21 cellular contexts compared by ENCODE assay signal in the genomic region with DNA sequence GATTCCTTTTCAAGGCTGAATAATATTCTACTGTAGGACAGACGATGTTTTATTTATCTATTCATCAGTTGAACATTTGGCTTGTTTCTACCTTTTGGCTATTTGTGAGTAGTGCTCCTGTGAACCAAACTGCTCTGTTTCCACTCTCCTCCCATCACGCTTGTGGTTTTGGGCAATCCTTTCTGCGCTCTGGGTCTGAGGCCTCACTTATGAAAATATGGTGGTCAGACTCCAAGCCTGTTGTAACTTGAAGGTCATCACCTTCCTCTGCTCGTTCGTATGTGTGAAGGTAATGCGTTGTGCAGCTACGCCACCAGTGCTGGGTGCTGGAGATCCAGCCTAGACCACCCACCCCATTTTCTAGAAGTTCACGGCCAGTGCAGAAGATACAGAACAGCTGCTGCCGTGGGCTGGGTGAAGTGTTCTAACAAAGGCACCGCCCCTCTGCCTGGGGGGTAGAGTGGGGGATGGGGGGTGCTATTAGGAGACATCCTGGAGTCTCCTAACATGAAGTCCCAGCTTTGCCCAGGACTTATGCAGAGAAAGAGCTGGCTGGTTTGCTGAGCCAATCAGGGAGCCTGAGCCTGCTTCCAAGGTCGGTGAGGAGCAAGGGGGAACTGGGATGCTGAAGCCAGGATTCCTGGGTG. TPM values are rescaled to one million over a fixed set of nuclear protein-coding genes. Genes with fewer than 3 reads are reported as not detected.
"Had no signal": no experiment of that assay in that cellular context is flagged by ENCODE, and none has a peak within 500 bp of the region (broad histone marks: within the 10 kb centered on the region; RNA-seq: fewer than 3 reads in every experiment).

No MANE protein-coding gene starts in this region.

- H3K4me1 ChIP-seq: gastrocnemius medialis, parathyroid adenoma, sigmoid colon, thyroid gland had no signal

- H3K4me3 ChIP-seq: gastrocnemius medialis, heart left ventricle, sigmoid colon, thyroid gland had no signal

- H3K9me3 ChIP-seq: gastrocnemius medialis, heart left ventricle, neutrophil, sigmoid colon, thyroid gland had no signal

- H3K36me3 ChIP-seq: gastrocnemius medialis, heart left ventricle, neutrophil, sigmoid colon, thyroid gland had no signal

- H2AFZ ChIP-seq: parathyroid adenoma had no signal

- H3K27me3 ChIP-seq: gastrocnemius medialis, heart left ventricle, thyroid gland had no signal

- DNase-seq: activated CD4-positive, alpha-beta T cell treated with anti-CD3 and anti-CD28 coated beads for 48 hours; activated gamma-delta T cell; activated T-cell treated with anti-CD3 and anti-CD28 coated beads, Interleukin-2, amount 50 U/mL, for 48 hours; aorta; cerebellar nuclear complex; effector memory CD4-positive, alpha-beta T cell; gastrocnemius medialis; heart left ventricle; mammary epithelial cell; naive B cell; sigmoid colon; stimulated activated CD4-positive, alpha-beta T cell treated with anti-CD3 and anti-CD28 coated beads, Interleukin-1b, Interleukin-23, amount 100 ng/mL, for 48 hours; T-helper 17 cell; thyroid gland had no signal

- FAIRE-seq: TTC549, urothelium cell line had no signal

- H3K27ac ChIP-seq: gastrocnemius medialis, neutrophil, parathyroid adenoma, sigmoid colon, thyroid gland had no signal

- H3K79me2 ChIP-seq: parathyroid adenoma had no signal

- ATAC-seq: activated CD8-positive, alpha-beta T cell treated with anti-CD3 and anti-CD28 coated beads for 36 hours; gastrocnemius medialis; T-helper 17 cell had no signal

- H3K9ac ChIP-seq: parathyroid adenoma had no signal

RNA-seq across cellular contexts. Expression of gene PTPN5, which starts 21.0 kb away (rescaled TPM):
- total RNA-seq: activated CD8-positive, alpha-beta T cell treated with anti-CD3 and anti-CD28 coated beads for 36 hours; fibroblast of lung; mammary epithelial cell; mononuclear cell; T-helper 17 cell had no signal
- polyA plus RNA-seq: aorta, fibroblast of lung, mammary epithelial cell had no signal

RNA-seq across cellular contexts. Expression of gene IGSF22, which starts 44.6 kb away (rescaled TPM):
- total RNA-seq: gastrocnemius medialis, sigmoid colon had no signal
- polyA plus RNA-seq: aorta, fibroblast of lung had no signal
